Comparison of ENCODE assay signal across 17 cellular contexts in the genomic region with DNA sequence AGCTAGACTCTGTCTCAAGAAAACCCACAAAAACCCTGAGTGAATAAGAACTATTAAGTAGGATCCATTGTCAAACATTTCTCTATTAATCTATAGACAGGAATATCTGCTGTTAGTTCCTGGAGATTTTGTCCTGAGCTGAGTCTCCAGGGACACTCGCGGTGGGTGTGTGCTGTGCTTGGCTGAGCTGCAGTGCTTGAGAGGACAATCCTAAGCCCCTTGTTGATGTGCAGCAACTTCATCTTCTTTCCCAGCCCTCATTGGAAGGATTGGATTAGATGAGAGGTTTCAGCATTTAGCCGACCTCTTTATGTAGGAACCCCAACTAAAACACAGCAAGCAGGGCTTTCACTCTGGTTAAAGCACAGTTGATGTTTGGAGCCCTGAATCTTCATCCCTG. TPM values are rescaled to one million over a fixed set of nuclear protein-coding genes. Genes with fewer than 3 reads are reported as not detected.
DNase-seq lines count a peak whose midpoint lies in the region; ATAC-seq and TF ChIP-seq lines count a peak whose summit lies in the region.
"Had no signal": no experiment of that assay in that cellular context is flagged by ENCODE, and none has a peak within 500 bp of the region (broad histone marks: within the 10 kb centered on the region; RNA-seq: fewer than 3 reads in every experiment).

No MANE protein-coding gene starts in this region.

- no peak for TF ChIP-seq CTCF in left ventricle myocardium inferior (IDR thresholded peaks at IDR 0.05; ENCODE audit: borderline replicate concordance)
- no peak for TF ChIP-seq CTCF in left lung (IDR thresholded peaks at IDR 0.05)

- H2BK120ac ChIP-seq in mesenchymal stem cell (ENCODE audit: low read depth, low read length): no peak overlapping the region

- H2AK5ac ChIP-seq in mesenchymal stem cell (ENCODE audit: low read length, severe bottlenecking): no peak overlapping the region

- H3K9ac ChIP-seq in SK-N-MC (ENCODE audit: insufficient read length): no peak overlapping the region
- peak overlapping the region; percentile 5 for H3K9ac ChIP-seq in mesenchymal stem cell (ENCODE audit: low read length)

- DNase-seq in left ventricle myocardium inferior (no peak), Right ventricle myocardium inferior (ENCODE audit: missing footprints) (no peak), SK-N-MC (ENCODE audit: low read depth, low spot score) (no peak), mesenchymal stem cell (no peak), left lung (no peak), GM19238 (ENCODE audit: insufficient read length, low spot score) (no peak)
- DNase-seq: DMS79 treated with DMSO at 0.1 percent for 48 hours, HFFc6, Karpas-422, MG63, NCI-H1048, NCI-H1436, NCI-H1930, NCI-H2171, NCI-H526 had no signal

- no peak for ATAC-seq in Right ventricle myocardium inferior
- no peak for ATAC-seq in HG02642 (IDR thresholded peaks at IDR 0.05; ENCODE audit: poor library complexity, unreplicated experiment)
- no peak for ATAC-seq in left lung
- ATAC-seq: Panc1 had no signal

- intact Hi-C loops in left ventricle myocardium inferior (cut with micrococcal nuclease): no loop called here
- intact Hi-C loops in Right ventricle myocardium inferior (cut with DNase I): no loop called here
- intact Hi-C loops in left lung (cut with DNase I): no loop called here

- H3K4ac ChIP-seq in mesenchymal stem cell (ENCODE audit: low read depth in 1 of 2, low read length in 2 of 2): no peak overlapping the region

- no peak overlapping the region for H2BK15ac ChIP-seq in mesenchymal stem cell (ENCODE audit: low read depth, poor library complexity, severe bottlenecking)

- H3K9me3 ChIP-seq in left ventricle myocardium inferior (replicated peaks) (no peaks in the 10 kb centered on the region), SK-N-MC (ENCODE audit: low read depth, low read length) (no peaks in the 10 kb centered on the region), mesenchymal stem cell (ENCODE audit: control insufficient read depth, low read length) (no peaks in the 10 kb centered on the region), left lung (no peaks in the 10 kb centered on the region)
- H3K9me3 ChIP-seq: MG63 had no signal

- no peak overlapping the region for H3K23ac ChIP-seq in mesenchymal stem cell (ENCODE audit: low read length in 2 of 2)

- no peak overlapping the region for H2AFZ ChIP-seq in mesenchymal stem cell (ENCODE audit: low read depth, low read length)

- H3K4me1 ChIP-seq in left ventricle myocardium inferior (peaks cover 63% of the 10 kb centered on the region), mesenchymal stem cell (ENCODE audit: control insufficient read depth, insufficient read depth, low read depth, low read length) (peaks cover 5% of the 10 kb centered on the region), left lung (peaks cover 0 to 9% of the 10 kb centered on the region in 2 donors)

- H3K18ac ChIP-seq in mesenchymal stem cell (ENCODE audit: low read depth in 1 of 2, low read length in 2 of 2): no peak overlapping the region

- WGBS in mesenchymal stem cell: 97% methylated on average over 3 of the region's 3 CpGs

- H4K8ac ChIP-seq in mesenchymal stem cell (ENCODE audit: low read length): no peak overlapping the region

- H3K14ac ChIP-seq in mesenchymal stem cell (ENCODE audit: low read length in 2 of 2): no peak overlapping the region

- H3K36me3 ChIP-seq in left ventricle myocardium inferior (peaks cover 40% of the 10 kb centered on the region), SK-N-MC (ENCODE audit: insufficient read depth, low read length) (peaks cover 25% of the 10 kb centered on the region), mesenchymal stem cell (ENCODE audit: control insufficient read depth in 1 of 2, insufficient read depth in 2 of 2, low read depth in 1 of 2, low read length in 2 of 2) (peaks cover 71 to 74% of the 10 kb centered on the region in 2 experiments), left lung (peaks cover 0 to 96% of the 10 kb centered on the region in 2 donors)

- H3K27me3 ChIP-seq in left ventricle myocardium inferior (ENCODE audit: low read depth): no peaks in the 10 kb centered on the region
- no peaks in the 10 kb centered on the region for H3K27me3 ChIP-seq in mesenchymal stem cell (ENCODE audit: control insufficient read depth in 1 of 2, insufficient read depth in 1 of 2, low read length in 2 of 2)
- H3K27me3 ChIP-seq in left lung: no peaks in the 10 kb centered on the region
- H3K27me3 ChIP-seq: MG63 had no signal

- H4K91ac ChIP-seq in mesenchymal stem cell (ENCODE audit: low read length): no peak overlapping the region

- no peak overlapping the region for H3K4me2 ChIP-seq in mesenchymal stem cell (ENCODE audit: low read length, poor library complexity, severe bottlenecking)

- H3K27ac ChIP-seq in left ventricle myocardium inferior (replicated peaks) (peak overlapping the region; percentile 41), SK-N-MC (0 out of 2 replicates have a peak overlapping the region, but pooled peaks have one; percentile 14), mesenchymal stem cell (ENCODE audit: low read length, poor library complexity, severe bottlenecking) (no peak overlapping the region), left lung (no peak overlapping the region)

- H2BK5ac ChIP-seq in mesenchymal stem cell (ENCODE audit: low read depth, low read length, poor library complexity, severe bottlenecking): no peak overlapping the region

- H3K79me1 ChIP-seq in mesenchymal stem cell (replicated peaks; ENCODE audit: low read length, poor library complexity, severe bottlenecking): peaks cover 51% of the 10 kb centered on the region

- H3K4me3 ChIP-seq in left ventricle myocardium inferior (no peak overlapping the region), SK-N-MC (no peak overlapping the region), mesenchymal stem cell (ENCODE audit: insufficient read depth in 1 of 2, low read depth in 1 of 2, low read length in 2 of 2) (no peak overlapping the region), left lung (no peak overlapping the region)
- H3K4me3 ChIP-seq: MG63 had no signal

- H2BK12ac ChIP-seq in mesenchymal stem cell (ENCODE audit: low read length in 2 of 2): no peak overlapping the region

RNA-seq across cellular contexts. Expression of gene NDEL1, which starts 33.3 kb away (rescaled TPM):
- total RNA-seq in left ventricle myocardium inferior: 25.0 TPM
- total RNA-seq in Right ventricle myocardium inferior: 29.2 TPM
- polyA plus RNA-seq in mesenchymal stem cell (2013, experiment 1 of 2): 64.7 TPM
- 65.9 TPM for polyA plus RNA-seq in mesenchymal stem cell (2013, experiment 2 of 2)
- 10 to 100 TPM; 57.7 to 66.0 TPM for total RNA-seq in left lung

Comparison
In these comparisons a context has a peak if more than half of its experiments do, and no peak if none do; other contexts are left out.
1. H3K27ac ChIP-seq: peak in left ventricle myocardium inferior (single experiment) and SK-N-MC (single experiment); none in mesenchymal stem cell (single experiment) and left lung (0 of 2).